ENCODE assay signal across 10 cellular contexts in genomic region chr3:187021748-187022402, GRCh38.
A peak's percentile ranks its signal among the peaks of the same experiment; 100 is the strongest.
DNase-seq lines count a peak whose midpoint lies in the region; ATAC-seq and TF ChIP-seq lines count a peak whose summit lies in the region.
"Had no signal": no experiment of that assay in that cellular context is flagged by ENCODE, and none has a peak within 500 bp of the region (broad histone marks: within the 10 kb centered on the region; RNA-seq: fewer than 3 reads in every experiment).

No MANE protein-coding gene starts in this region.

- peaks cover 38% of the 10 kb centered on the region for H3K4me1 ChIP-seq in CD8-positive, alpha-beta T cell (ENCODE audit: insufficient read depth, low read length)
- H3K4me1 ChIP-seq in esophagus squamous epithelium = no peaks in the 10 kb centered on the region

- H3K9me3 ChIP-seq in CD8-positive, alpha-beta T cell (ENCODE audit: low read length) = no peaks in the 10 kb centered on the region
- H3K9me3 ChIP-seq in esophagus squamous epithelium (no peaks in the 10 kb centered on the region), MG63 (no peaks in the 10 kb centered on the region)

- H3K9me3 Mint-ChIP-seq in CD8-positive, alpha-beta T cell = no peaks in the 10 kb centered on the region
- no peaks in the 10 kb centered on the region for H3K9me3 Mint-ChIP-seq in activated T-helper 17 cell treated with anti-CD3 and anti-CD28 coated beads, Interleukin-2, amount 50 U/mL, for 72 hours

- no peaks in the 10 kb centered on the region for H3K27me3 ChIP-seq in CD8-positive, alpha-beta T cell (ENCODE audit: insufficient read depth, low read length)
- H3K27me3 ChIP-seq in esophagus squamous epithelium (no peaks in the 10 kb centered on the region), MG63 (no peaks in the 10 kb centered on the region)

- POLR2A ChIA-PET in CD8-positive, alpha-beta T cell (lab: Charles Lee) = no interaction called here

- ATAC-seq in CD8-positive, alpha-beta T cell = no peak
- ATAC-seq in GM18867 (IDR thresholded peaks at IDR 0.05; ENCODE audit: unreplicated experiment) (peak; percentile 42), HG02981 (IDR thresholded peaks at IDR 0.05; ENCODE audit: unreplicated experiment) (peak; percentile 46)
- no peak for ATAC-seq in activated T-helper 17 cell treated with anti-CD3 and anti-CD28 coated beads, Interleukin-2, amount 50 U/mL, for 72 hours (replicated peaks)

- H3K27ac Mint-ChIP-seq in CD8-positive, alpha-beta T cell = peak overlapping the region; percentile 89
- H3K27ac Mint-ChIP-seq in activated T-helper 17 cell treated with anti-CD3 and anti-CD28 coated beads, Interleukin-2, amount 50 U/mL, for 72 hours = peak overlapping the region; percentile 84

- peak in 1 of 4 donors; percentile 41 for TF ChIP-seq POLR2A in esophagus squamous epithelium (IDR thresholded peaks at IDR 0.05)

- intact Hi-C loops in CD8-positive, alpha-beta T cell (cut with DNase I, micrococcal nuclease) = no loop called here
- intact Hi-C loops in posterior cingulate gyrus (cut with DNase I) (no loop called here), esophagus squamous epithelium (cut with DNase I) (no loop called here)

- TF ChIP-seq CTCF in CD8-positive, alpha-beta T cell (IDR thresholded peaks at IDR 0.05) = no peak
- TF ChIP-seq CTCF in esophagus squamous epithelium (IDR thresholded peaks at IDR 0.05) = no peak

- CTCF ChIA-PET in CD8-positive, alpha-beta T cell (lab: Charles Lee) = interaction anchor here (0.7 to 1.3 kb wide), 3 partner anchors 79 to 172 kb away, joined by 3 to 4 read pairs (median 4); no protein-coding TSS in a partner anchor

- H3K27ac ChIP-seq in CD8-positive, alpha-beta T cell (ENCODE audit: low read depth, low read length) = no peak overlapping the region
- H3K27ac ChIP-seq in esophagus squamous epithelium = peak overlapping the region in 1 of 4 donors; percentile 9

- peaks cover 61% of the 10 kb centered on the region for H3K4me1 Mint-ChIP-seq in CD8-positive, alpha-beta T cell (ENCODE audit: low read depth)
- H3K4me1 Mint-ChIP-seq in activated T-helper 17 cell treated with anti-CD3 and anti-CD28 coated beads, Interleukin-2, amount 50 U/mL, for 72 hours = peaks cover 26% of the 10 kb centered on the region

- H3K36me3 Mint-ChIP-seq in CD8-positive, alpha-beta T cell = peaks cover 22% of the 10 kb centered on the region
- peaks cover 18% of the 10 kb centered on the region for H3K36me3 Mint-ChIP-seq in activated T-helper 17 cell treated with anti-CD3 and anti-CD28 coated beads, Interleukin-2, amount 50 U/mL, for 72 hours (ENCODE audit: low read depth)

- WGBS in esophagus squamous epithelium, 2 donors = 78 to 89% methylated on average over 6 of the region's 6 CpGs

- no peaks in the 10 kb centered on the region for H3K36me3 ChIP-seq in CD8-positive, alpha-beta T cell (ENCODE audit: insufficient read depth, low read length)
- H3K36me3 ChIP-seq in esophagus squamous epithelium (no peaks in the 10 kb centered on the region), MG63 (no peaks in the 10 kb centered on the region)

- no peak overlapping the region for H3K4me3 Mint-ChIP-seq in CD8-positive, alpha-beta T cell
- peak overlapping the region; percentile 11 for H3K4me3 Mint-ChIP-seq in activated T-helper 17 cell treated with anti-CD3 and anti-CD28 coated beads, Interleukin-2, amount 50 U/mL, for 72 hours

- no peaks in the 10 kb centered on the region for H3K27me3 Mint-ChIP-seq in CD8-positive, alpha-beta T cell (ENCODE audit: low read depth)
- H3K27me3 Mint-ChIP-seq in activated T-helper 17 cell treated with anti-CD3 and anti-CD28 coated beads, Interleukin-2, amount 50 U/mL, for 72 hours = no peaks in the 10 kb centered on the region

- DNase-seq in CD8-positive, alpha-beta T cell = no peak
- DNase-seq in posterior cingulate gyrus (no peak), esophagus squamous epithelium (lab: John Stamatoyannopoulos, UW) (no peak), kidney tubule cell (ENCODE audit: low spot score) (no peak), MG63 (no peak)
- DNase-seq: DND-41, RPMI8226 had no signal

- H3K4me3 ChIP-seq in CD8-positive, alpha-beta T cell (ENCODE audit: low read depth, low read length) = no peak overlapping the region
- H3K4me3 ChIP-seq in esophagus squamous epithelium (no peak overlapping the region), MG63 (no peak overlapping the region)

Comparison
In these comparisons a context has a peak if more than half of its experiments do, and no peak if none do; other contexts are left out.
1. ATAC-seq: peak in GM18867 (single experiment) and HG02981 (single experiment); none in CD8-positive, alpha-beta T cell (single experiment) and activated T-helper 17 cell treated with anti-CD3 and anti-CD28 coated beads, Interleukin-2, amount 50 U/mL, for 72 hours (single experiment).